In genomic region chr11:129800655-129801054, GRCh38 we compare ENCODE assay signal across 25 cellular contexts. TPM values are rescaled to one million over a fixed set of nuclear protein-coding genes. Genes with fewer than 3 reads are reported as not detected.
DNase-seq lines count a peak whose midpoint lies in the region; FAIRE-seq and TF ChIP-seq lines count a peak whose summit lies in the region.
"Had no signal": no experiment of that assay in that cellular context is flagged by ENCODE, and none has a peak within 500 bp of the region (broad histone marks: within the 10 kb centered on the region; RNA-seq: fewer than 3 reads in every experiment).

No MANE protein-coding gene starts in this region.

- DNase-seq in activated naive CD4-positive, alpha-beta T cell treated with anti-CD3 and anti-CD28 coated beads for 36 hours: no peak
- DNase-seq in Caco-2 (no peak), small intestine (no peak), erythroblast (lab: John Stamatoyannopoulos, UW) (no peak), EL (no peak)
- DNase-seq: 8988T; ACHN; AML-193; BE2C; Calu3; CD4-positive, alpha-beta T cell; CD8-positive, alpha-beta memory T cell; DMS79 treated with DMSO at 0.1 percent for 48 hours; H9 had no signal

- FAIRE-seq in islet of Langerhans (lab: Jason Lieb, UNC) (peak; percentile 83), small intestine (lab: Jason Lieb, UNC) (peak; percentile 89)
- FAIRE-seq: A549, G401.6, GM12878, GM19239 had no signal

- BruUV-seq in Caco-2 (replicated peaks; lab: Mats Ljungman, UMichigan): no TSS peak

- no peak overlapping the region for H3K4me3 ChIP-seq in Caco-2 (ENCODE audit: low read depth, low read length)
- H3K4me3 ChIP-seq in small intestine (ENCODE audit: low read depth in 1 of 2, low read length in 2 of 2): no peak overlapping the region
- H3K4me3 ChIP-seq: A549; BLaER1 treated with 17β-estradiol and CSF1 and Interleukin-3, amounts not matched to agents 10 nM and 100 nM; GM12878; GM23338 had no signal

- POLR2A ChIA-PET in Caco-2 (lab: Charles Lee): interaction anchor here (1.0 kb wide), 1 partner anchor 13 kb away, joined by 3 read pairs; no protein-coding TSS in a partner anchor

- H3K4me1 Mint-ChIP-seq in activated naive CD4-positive, alpha-beta T cell treated with anti-CD3 and anti-CD28 coated beads, Interleukin-2, amount 50 U/mL, for 24 hours: peaks cover 73% of the 10 kb centered on the region
- H3K4me1 Mint-ChIP-seq in activated naive CD4-positive, alpha-beta T cell treated with anti-CD3 and anti-CD28 coated beads for 36 hours (ENCODE audit: low read depth): peaks cover 58% of the 10 kb centered on the region
- H3K4me1 Mint-ChIP-seq in Caco-2 (ENCODE audit: low read depth, unreplicated experiment): peaks cover 37% of the 10 kb centered on the region
- H3K4me1 Mint-ChIP-seq: CD14-positive monocyte had no signal

- no peak for TF ChIP-seq POLR2A in erythroblast (IDR thresholded peaks at IDR 0.05; ENCODE audit: low read length)

- H3K4me1 ChIP-seq in Caco-2 (peaks cover 41% of the 10 kb centered on the region), small intestine (ENCODE audit: control insufficient read depth in 2 of 2, insufficient read depth in 1 of 2, low read depth in 1 of 2, low read length in 1 of 2) (peaks cover 0 to 6% of the 10 kb centered on the region in 2 donors)
- H3K4me1 ChIP-seq: BE2C had no signal

- no peaks in the 10 kb centered on the region for H3K27me3 Mint-ChIP-seq in activated naive CD4-positive, alpha-beta T cell treated with anti-CD3 and anti-CD28 coated beads, Interleukin-2, amount 50 U/mL, for 24 hours
- no peaks in the 10 kb centered on the region for H3K27me3 Mint-ChIP-seq in activated naive CD4-positive, alpha-beta T cell treated with anti-CD3 and anti-CD28 coated beads for 36 hours (ENCODE audit: low read depth)
- no peaks in the 10 kb centered on the region for H3K27me3 Mint-ChIP-seq in Caco-2 (ENCODE audit: insufficient read depth, unreplicated experiment)
- H3K27me3 Mint-ChIP-seq: CD4-positive, alpha-beta T cell had no signal

- peaks cover 16% of the 10 kb centered on the region for H3K9me3 Mint-ChIP-seq in activated naive CD4-positive, alpha-beta T cell treated with anti-CD3 and anti-CD28 coated beads, Interleukin-2, amount 50 U/mL, for 24 hours
- peaks cover 31% of the 10 kb centered on the region for H3K9me3 Mint-ChIP-seq in activated naive CD4-positive, alpha-beta T cell treated with anti-CD3 and anti-CD28 coated beads for 36 hours
- H3K9me3 Mint-ChIP-seq in Caco-2 (ENCODE audit: unreplicated experiment): peaks cover 44% of the 10 kb centered on the region

- intact Hi-C loops in activated naive CD4-positive, alpha-beta T cell treated with anti-CD3 and anti-CD28 coated beads for 36 hours (cut with micrococcal nuclease): no loop called here
- intact Hi-C loops in Caco-2 (cut with micrococcal nuclease; ENCODE audit: unreplicated experiment): loop anchor here (1.0 to 2.0 kb wide), 2 partner anchors 9 to 14 kb away; partner anchors contain the start of gene TMEM45B

- H3K36me3 ChIP-seq in Caco-2 (ENCODE audit: control insufficient read depth, insufficient read depth, low read length) (0 out of 2 replicates have a peak, but pooled peaks cover 7% of the 10 kb centered on the region), small intestine (ENCODE audit: control insufficient read depth in 2 of 2, insufficient read depth in 2 of 2, low read length in 2 of 2) (no peaks in the 10 kb centered on the region)
- H3K36me3 ChIP-seq: BE2C; BLaER1 treated with 17β-estradiol and CSF1 and Interleukin-3, amounts not matched to agents 10 nM and 100 nM had no signal

- H3K27ac ChIP-seq in small intestine (ENCODE audit: low read depth in 1 of 2, low read length in 1 of 2): no peak overlapping the region
- H3K27ac ChIP-seq: A549; BLaER1 treated with 17β-estradiol and CSF1 and Interleukin-3, amounts not matched to agents 10 nM and 100 nM had no signal

- peak overlapping the region; percentile 84 for H3K27ac Mint-ChIP-seq in activated naive CD4-positive, alpha-beta T cell treated with anti-CD3 and anti-CD28 coated beads, Interleukin-2, amount 50 U/mL, for 24 hours
- no peak overlapping the region for H3K27ac Mint-ChIP-seq in activated naive CD4-positive, alpha-beta T cell treated with anti-CD3 and anti-CD28 coated beads for 36 hours
- peak overlapping the region; percentile 28 for H3K27ac Mint-ChIP-seq in Caco-2 (ENCODE audit: unreplicated experiment)
- H3K27ac Mint-ChIP-seq: CD14-positive monocyte; CD4-positive, alpha-beta T cell; CD8-positive, alpha-beta memory T cell; GM23338; H9 had no signal

- peaks cover 15% of the 10 kb centered on the region for H3K9me3 ChIP-seq in Caco-2
- H3K9me3 ChIP-seq in small intestine (ENCODE audit: control insufficient read depth, low read depth): no peaks in the 10 kb centered on the region
- H3K9me3 ChIP-seq: A549, BE2C had no signal

- H3K4me3 Mint-ChIP-seq in activated naive CD4-positive, alpha-beta T cell treated with anti-CD3 and anti-CD28 coated beads, Interleukin-2, amount 50 U/mL, for 24 hours: peak overlapping the region; percentile 23
- H3K4me3 Mint-ChIP-seq in activated naive CD4-positive, alpha-beta T cell treated with anti-CD3 and anti-CD28 coated beads for 36 hours: no peak overlapping the region
- peak overlapping the region; percentile 18 for H3K4me3 Mint-ChIP-seq in Caco-2 (ENCODE audit: unreplicated experiment)
- H3K4me3 Mint-ChIP-seq: CD14-positive monocyte; CD4-positive, alpha-beta T cell; CD8-positive, alpha-beta memory T cell; GM23338; H9 had no signal

- TF ChIP-seq CTCF in Caco-2 (IDR thresholded peaks at IDR 0.05; ENCODE audit: insufficient read depth in 1 of 2, low read depth in 1 of 2, low read length in 1 of 2, severe bottlenecking in 1 of 2, unreplicated experiment in 1 of 2): no peak

- CTCF ChIA-PET in activated naive CD4-positive, alpha-beta T cell treated with anti-CD3 and anti-CD28 coated beads for 36 hours (lab: Charles Lee): no interaction called here
- CTCF ChIA-PET in Caco-2 (lab: Charles Lee): interaction anchor here (0.6 kb wide), 1 partner anchor 202 kb away, joined by 3 read pairs; the partner anchor contains the start of gene PRDM10

- H3K36me3 Mint-ChIP-seq in activated naive CD4-positive, alpha-beta T cell treated with anti-CD3 and anti-CD28 coated beads, Interleukin-2, amount 50 U/mL, for 24 hours: peaks cover 27% of the 10 kb centered on the region
- peaks cover 25% of the 10 kb centered on the region for H3K36me3 Mint-ChIP-seq in activated naive CD4-positive, alpha-beta T cell treated with anti-CD3 and anti-CD28 coated beads for 36 hours (ENCODE audit: low read depth)
- H3K36me3 Mint-ChIP-seq in Caco-2 (ENCODE audit: insufficient read depth, unreplicated experiment): peaks cover 62% of the 10 kb centered on the region
- H3K36me3 Mint-ChIP-seq: CD14-positive monocyte had no signal

- H3K27me3 ChIP-seq in Caco-2 (replicated peaks; ENCODE audit: control insufficient read depth, insufficient read depth, low read length) (no peaks in the 10 kb centered on the region), small intestine (ENCODE audit: control insufficient read depth in 2 of 2, insufficient read depth in 2 of 2, low read length in 2 of 2) (no peaks in the 10 kb centered on the region)
- H3K27me3 ChIP-seq: BE2C; BLaER1 treated with 17β-estradiol and CSF1 and Interleukin-3, amounts not matched to agents 10 nM and 100 nM had no signal

RNA-seq across cellular contexts. Expression of gene TMEM45B, which starts 15.0 kb away (rescaled TPM):
- total RNA-seq in activated naive CD4-positive, alpha-beta T cell treated with anti-CD3 and anti-CD28 coated beads for 36 hours: 1 to 10 TPM; 3.8 to 3.9 TPM
- total RNA-seq in Caco-2 (2022): 58.2 and 60.0 TPM in 2 replicates
- 100 to 1,000 TPM in 2 of 3 donors, 10 to 100 TPM in 1; 97.7 to 157 (median 111) TPM for polyA plus RNA-seq in small intestine
- total RNA-seq: Daoy, H4 had no signal

Comparison
In these comparisons a context has a peak if more than half of its experiments do, and no peak if none do; other contexts are left out.
1. RNA of gene TMEM45B, which starts 15.0 kb away (total RNA-seq): 58.2 to 60.0 TPM in Caco-2; 3.8 to 3.9 TPM in activated naive CD4-positive, alpha-beta T cell treated with anti-CD3 and anti-CD28 coated beads for 36 hours; every median in the first group is over 10 times any median in the second.